ENCODE assay signal across 11 cellular contexts in the genomic region with DNA sequence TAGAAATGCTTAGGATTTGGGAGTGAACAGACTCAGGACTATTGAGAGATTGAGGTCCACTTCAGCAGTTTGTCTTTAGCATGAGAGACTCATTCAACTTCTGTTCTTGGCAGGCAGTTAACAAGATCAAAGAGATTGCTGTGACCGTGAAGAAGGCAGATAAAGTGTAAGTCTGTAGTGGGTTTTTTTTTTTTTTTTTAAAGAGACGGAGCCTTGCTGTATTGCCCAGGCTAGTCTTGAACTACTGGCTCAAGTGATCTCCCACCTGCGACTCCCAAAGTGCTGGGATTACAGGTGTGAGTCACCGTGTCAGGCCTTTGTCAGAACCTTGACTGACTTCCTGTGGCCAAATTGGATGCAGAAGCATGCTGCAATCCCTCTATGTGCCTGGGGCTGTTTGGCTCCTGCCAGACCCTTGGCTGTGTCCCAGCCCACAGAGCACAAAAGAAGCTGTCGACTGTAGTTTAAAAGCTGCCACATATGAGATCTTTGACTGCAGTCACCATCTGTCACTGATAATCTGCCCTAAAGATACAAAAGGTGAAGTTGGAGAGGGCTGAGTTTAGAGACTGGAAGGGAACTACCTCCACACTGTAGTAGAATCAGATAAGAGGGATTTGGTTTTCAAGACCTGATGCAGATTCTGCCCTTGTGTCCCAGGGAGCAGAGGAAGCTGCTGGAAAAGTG. TPM values are rescaled to one million over a fixed set of nuclear protein-coding genes. Genes with fewer than 3 reads are reported as not detected.
DNase-seq lines count a peak whose midpoint lies in the region; ATAC-seq and TF ChIP-seq lines count a peak whose summit lies in the region.
"Had no signal": no experiment of that assay in that cellular context is flagged by ENCODE, and none has a peak within 500 bp of the region (broad histone marks: within the 10 kb centered on the region; RNA-seq: fewer than 3 reads in every experiment).

No MANE protein-coding gene starts in this region.

- ATAC-seq in activated T-cell treated with anti-CD3 and anti-CD28 coated beads, Interleukin-2, amount 50 U/mL, for 72 hours (replicated peaks in 1 of 2): no peak
- ATAC-seq in HG03342 (IDR thresholded peaks at IDR 0.05; ENCODE audit: unreplicated experiment): no peak

- H3K27ac ChIP-seq in CD8-positive, alpha-beta memory T cell (ENCODE audit: low read depth, low read length): no peak overlapping the region
- H3K27ac ChIP-seq: BLaER1, esophagus muscularis mucosa had no signal

- peaks cover 76% of the 10 kb centered on the region for H3K36me3 ChIP-seq in CD8-positive, alpha-beta memory T cell (ENCODE audit: insufficient read depth, low read length)

- no peaks in the 10 kb centered on the region for H3K27me3 ChIP-seq in CD8-positive, alpha-beta memory T cell (ENCODE audit: insufficient read depth, low read length, poor library complexity, severe bottlenecking)
- H3K27me3 ChIP-seq: BLaER1, esophagus muscularis mucosa had no signal

- H3K4me3 Mint-ChIP-seq in activated T-cell treated with anti-CD3 and anti-CD28 coated beads, Interleukin-2, amount 50 U/mL, for 72 hours: no peak overlapping the region
- no peak overlapping the region for H3K4me3 Mint-ChIP-seq in CD8-positive, alpha-beta memory T cell

- peaks cover 17 to 33% of the 10 kb centered on the region in 2 donors for H3K36me3 Mint-ChIP-seq in activated T-cell treated with anti-CD3 and anti-CD28 coated beads, Interleukin-2, amount 50 U/mL, for 72 hours (ENCODE audit: insufficient read depth in 2 of 2)
- H3K36me3 Mint-ChIP-seq in CD8-positive, alpha-beta memory T cell: peaks cover 0 to 93% (median 21%) of the 10 kb centered on the region in 3 donors

- H3K4me3 ChIP-seq in retinal pigment epithelial cell (ENCODE audit: low read length): no peak overlapping the region
- H3K4me3 ChIP-seq in CD8-positive, alpha-beta memory T cell (ENCODE audit: low read length): no peak overlapping the region
- H3K4me3 ChIP-seq: BLaER1, esophagus muscularis mucosa had no signal

- H3K27ac Mint-ChIP-seq in activated T-cell treated with anti-CD3 and anti-CD28 coated beads, Interleukin-2, amount 50 U/mL, for 72 hours: peak overlapping the region; percentile 70
- H3K27ac Mint-ChIP-seq in CD8-positive, alpha-beta memory T cell: peak overlapping the region in 1 of 8 donors; percentile 75

- peaks cover 26% of the 10 kb centered on the region for H3K4me1 Mint-ChIP-seq in activated T-cell treated with anti-CD3 and anti-CD28 coated beads, Interleukin-2, amount 50 U/mL, for 72 hours (ENCODE audit: low read depth)
- H3K4me1 Mint-ChIP-seq in CD8-positive, alpha-beta memory T cell: peaks cover 3 to 17% (median 12%) of the 10 kb centered on the region in 3 donors

- TF ChIP-seq CTCF in retinal pigment epithelial cell (conservative IDR thresholded peaks at IDR 0.05; ENCODE audit: low read depth, low read length): no peak

- POLR2A ChIA-PET in CD8-positive, alpha-beta memory T cell (lab: Charles Lee): no interaction called here

- CTCF ChIA-PET in CD8-positive, alpha-beta memory T cell (lab: Charles Lee): interaction anchor here (1.1 to 1.2 kb wide), 2 partner anchors 14 to 32 kb away, joined by 3 to 4 read pairs; no protein-coding TSS in a partner anchor

- H3K9me3 ChIP-seq in CD8-positive, alpha-beta memory T cell (ENCODE audit: low read length): no peaks in the 10 kb centered on the region
- H3K9me3 ChIP-seq: BLaER1, esophagus muscularis mucosa had no signal

- no peak for DNase-seq in activated T-cell treated with anti-CD3 and anti-CD28 coated beads, Interleukin-2, amount 50 U/mL, for 72 hours
- no peak for DNase-seq in activated T-cell treated with anti-CD3 and anti-CD28 coated beads, Interleukin-2, amount 50 U/mL, for 1 hour
- DNase-seq in OCI-M1 (lab: John Stamatoyannopoulos, UW): peak; percentile 15
- peak; percentile 54 for DNase-seq in dedifferentiated amniotic fluid mesenchymal stem cell (ENCODE audit: extremely low spot score)
- peak; percentile 3 for DNase-seq in retinal pigment epithelial cell (ENCODE audit: low read depth)
- DNase-seq in superior temporal gyrus (ENCODE audit: extremely low spot score): no peak
- no peak for DNase-seq in CD8-positive, alpha-beta memory T cell

- H3K4me1 ChIP-seq in CD8-positive, alpha-beta memory T cell (ENCODE audit: insufficient read depth, low read length): peaks cover 4% of the 10 kb centered on the region

- H3K9me3 Mint-ChIP-seq in activated T-cell treated with anti-CD3 and anti-CD28 coated beads, Interleukin-2, amount 50 U/mL, for 72 hours: no peaks in the 10 kb centered on the region
- H3K9me3 Mint-ChIP-seq in CD8-positive, alpha-beta memory T cell: no peaks in the 10 kb centered on the region

- no peaks in the 10 kb centered on the region for H3K27me3 Mint-ChIP-seq in activated T-cell treated with anti-CD3 and anti-CD28 coated beads, Interleukin-2, amount 50 U/mL, for 72 hours (ENCODE audit: low read depth)
- no peaks in the 10 kb centered on the region for H3K27me3 Mint-ChIP-seq in CD8-positive, alpha-beta memory T cell

RNA-seq across cellular contexts. Expression of gene CCT7, which starts 9.9 kb away (rescaled TPM):
- total RNA-seq in activated T-cell treated with anti-CD3 and anti-CD28 coated beads, Interleukin-2, amount 50 U/mL, for 72 hours: 100 to 1,000 TPM; 305 to 384 TPM
- 100 to 1,000 TPM; 750 to 758 TPM for total RNA-seq in CD8-positive, alpha-beta memory T cell
- polyA plus RNA-seq in CD8-positive, alpha-beta memory T cell: 263 TPM

RNA-seq across cellular contexts. Expression of gene PRADC1, which starts 11.0 kb away (rescaled TPM):
- total RNA-seq in activated T-cell treated with anti-CD3 and anti-CD28 coated beads, Interleukin-2, amount 50 U/mL, for 72 hours: 10 to 100 TPM; 15.0 to 17.3 TPM
- 10 to 100 TPM; 21.1 to 24.9 TPM for total RNA-seq in CD8-positive, alpha-beta memory T cell
- polyA plus RNA-seq in CD8-positive, alpha-beta memory T cell: 27.2 TPM

RNA-seq across cellular contexts. Expression of gene SMYD5, which starts 30.0 kb away (rescaled TPM):
- total RNA-seq in activated T-cell treated with anti-CD3 and anti-CD28 coated beads, Interleukin-2, amount 50 U/mL, for 72 hours: 10 to 100 TPM; 32.5 to 35.4 TPM
- total RNA-seq in CD8-positive, alpha-beta memory T cell: 10 to 100 TPM; 41.2 to 42.8 TPM
- 21.5 TPM for polyA plus RNA-seq in CD8-positive, alpha-beta memory T cell

RNA-seq across cellular contexts. Expression of gene FBXO41, which starts 40.3 kb away (rescaled TPM):
- 10 to 100 TPM; 19.8 to 22.9 TPM for total RNA-seq in activated T-cell treated with anti-CD3 and anti-CD28 coated beads, Interleukin-2, amount 50 U/mL, for 72 hours
- 10 to 100 TPM; 25.3 to 25.6 TPM for total RNA-seq in CD8-positive, alpha-beta memory T cell
- 2.4 TPM for polyA plus RNA-seq in CD8-positive, alpha-beta memory T cell

RNA-seq across cellular contexts. Expression of gene NOTO, which starts 41.7 kb away (rescaled TPM):
- total RNA-seq in activated T-cell treated with anti-CD3 and anti-CD28 coated beads, Interleukin-2, amount 50 U/mL, for 72 hours: not detected
- not detected for total RNA-seq in CD8-positive, alpha-beta memory T cell
- polyA plus RNA-seq in CD8-positive, alpha-beta memory T cell: not detected
- total RNA-seq: esophagus muscularis mucosa had no signal
- polyA plus RNA-seq: neural cell had no signal

Comparison
In these comparisons a context has a peak if more than half of its experiments do, and no peak if none do; other contexts are left out.
1. DNase-seq: peak in OCI-M1 (single experiment), dedifferentiated amniotic fluid mesenchymal stem cell (single experiment) and retinal pigment epithelial cell (single experiment); none in activated T-cell treated with anti-CD3 and anti-CD28 coated beads, Interleukin-2, amount 50 U/mL, for 72 hours (0 of 2), activated T-cell treated with anti-CD3 and anti-CD28 coated beads, Interleukin-2, amount 50 U/mL, for 1 hour (single experiment), superior temporal gyrus (single experiment) and CD8-positive, alpha-beta memory T cell (0 of 5).